ENCODE assay signal across 25 cellular contexts in the genomic region with DNA sequence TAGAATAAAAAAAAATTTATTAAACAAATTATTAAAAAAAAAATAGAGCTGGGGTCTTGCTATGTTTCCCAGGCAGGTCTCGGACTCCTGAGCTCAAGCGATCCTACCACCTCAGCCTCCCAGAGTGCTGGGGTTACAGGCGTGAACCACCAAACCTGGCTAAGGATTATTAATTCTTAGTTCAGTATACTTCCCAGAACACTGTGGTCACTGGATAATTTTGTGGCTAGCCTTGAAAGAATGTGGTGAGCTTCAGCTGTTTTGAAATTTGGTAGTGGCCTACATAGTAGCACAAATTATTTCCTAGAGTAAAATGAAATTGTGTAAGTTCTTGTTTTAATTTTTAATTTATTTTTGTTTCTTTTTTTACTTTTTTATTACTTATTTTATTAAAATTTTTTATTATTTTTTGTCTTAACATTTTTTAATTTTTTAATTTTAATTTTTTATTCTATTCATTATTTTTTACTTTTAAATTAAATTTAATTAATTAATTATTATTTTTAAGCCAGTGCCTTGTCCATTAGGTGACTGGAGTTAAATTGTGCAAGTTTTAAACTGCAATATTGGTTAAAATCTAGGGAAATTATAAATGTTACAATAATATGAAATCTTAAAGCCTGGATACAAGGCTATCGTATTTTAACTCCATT. TPM values are rescaled to one million over a fixed set of nuclear protein-coding genes. Genes with fewer than 3 reads are reported as not detected.
DNase-seq lines count a peak whose midpoint lies in the region; ATAC-seq, FAIRE-seq and TF ChIP-seq lines count a peak whose summit lies in the region.
"Had no signal": no experiment of that assay in that cellular context is flagged by ENCODE, and none has a peak within 500 bp of the region (broad histone marks: within the 10 kb centered on the region; RNA-seq: fewer than 3 reads in every experiment).

No MANE protein-coding gene starts in this region.

- H3K36me3 ChIP-seq in KMS-11 (ENCODE audit: insufficient read depth) (no peaks in the 10 kb centered on the region), astrocyte (ENCODE audit: insufficient read depth, low read length) (no peaks in the 10 kb centered on the region), pancreas (no peaks in the 10 kb centered on the region), A673 (ENCODE audit: insufficient read depth, low read length, poor library complexity, severe bottlenecking) (no peaks in the 10 kb centered on the region), neural progenitor cell (no peaks in the 10 kb centered on the region)
- H3K36me3 ChIP-seq: transverse colon had no signal

- H3K4me2 ChIP-seq in KMS-11 (peak overlapping the region; percentile 20), astrocyte (ENCODE audit: low read length) (no peak overlapping the region), neural progenitor cell (no peak overlapping the region)
- H3K4me2 ChIP-seq: GM23338 had no signal

- intact Hi-C loops in pancreas (cut with DNase I) (loop anchor here in 1 of 3 donors (10.0 kb wide), 1 partner anchor 75 kb away; no protein-coding TSS in a partner anchor), A673 (cut with micrococcal nuclease; ENCODE audit: unreplicated experiment) (no loop called here)

- TF ChIP-seq CTCF in KMS-11 (conservative IDR thresholded peaks at IDR 0.05; ENCODE audit: low read depth, low read length) (no peak), astrocyte (IDR thresholded peaks at IDR 0.05; ENCODE audit: insufficient read depth, low read depth, low read length) (no peak), pancreas (IDR thresholded peaks at IDR 0.05) (no peak), A673 (conservative IDR thresholded peaks at IDR 0.05; ENCODE audit: low read depth, low read length) (no peak), neural progenitor cell (IDR thresholded peaks at IDR 0.05) (no peak)

- no peaks in the 10 kb centered on the region for H3F3A ChIP-seq in neural progenitor cell (ENCODE audit: low read depth)

- no peak overlapping the region for H3K27ac Mint-ChIP-seq in astrocyte (ENCODE audit: unreplicated experiment)
- no peak overlapping the region for H3K27ac Mint-ChIP-seq in neural progenitor cell
- H3K27ac Mint-ChIP-seq: activated T-helper 2 cell treated with anti-CD3 and anti-CD28 coated beads, Interferon-gamma antibody, Interleukin-2, Interleukin-4, amounts not matched to agents 10 μg/mL and 5 μg/mL and 100 μg/mL, durations not matched to agents 14 hours and 24 hours and 36 hours; GM23338 had no signal

- H3K9ac ChIP-seq in KMS-11, result no peak overlapping the region
- no peak overlapping the region for H3K9ac ChIP-seq in astrocyte (ENCODE audit: low read length)
- H3K9ac ChIP-seq in neural progenitor cell, result no peak overlapping the region

- H3K9me3 ChIP-seq in astrocyte (ENCODE audit: insufficient read depth, low read depth, low read length) (no peaks in the 10 kb centered on the region), pancreas (no peaks in the 10 kb centered on the region), A673 (ENCODE audit: low read depth, low read length, poor library complexity, severe bottlenecking) (peaks cover 4% of the 10 kb centered on the region), neural progenitor cell (ENCODE audit: low read depth) (no peaks in the 10 kb centered on the region)
- H3K9me3 ChIP-seq: transverse colon had no signal

- H3K36me3 Mint-ChIP-seq in astrocyte (ENCODE audit: low read depth, unreplicated experiment) (no peaks in the 10 kb centered on the region), neural progenitor cell (no peaks in the 10 kb centered on the region)

- WGBS in pancreas, 2 donors, result 93 to 96% methylated on average over 4 of the region's 4 CpGs

- H4K20me1 ChIP-seq in KMS-11 (ENCODE audit: insufficient read depth) (no peaks in the 10 kb centered on the region), astrocyte (ENCODE audit: insufficient read depth, low read length) (no peaks in the 10 kb centered on the region), neural progenitor cell (ENCODE audit: low read depth) (no peaks in the 10 kb centered on the region)

- H3K79me2 ChIP-seq in KMS-11 (ENCODE audit: insufficient read depth, low read depth) (no peaks in the 10 kb centered on the region), astrocyte (ENCODE audit: insufficient read depth, low read length) (no peaks in the 10 kb centered on the region), neural progenitor cell (ENCODE audit: low read depth) (no peaks in the 10 kb centered on the region)

- no peak for ATAC-seq in pancreas
- no peak for ATAC-seq in GM19351 (IDR thresholded peaks at IDR 0.05; ENCODE audit: unreplicated experiment)
- ATAC-seq: GM23338 had no signal

- H3K27me3 ChIP-seq in KMS-11 (ENCODE audit: insufficient read depth, low read depth), result no peaks in the 10 kb centered on the region
- no peaks in the 10 kb centered on the region for H3K27me3 ChIP-seq in astrocyte (ENCODE audit: insufficient read depth, low read length)
- no peaks in the 10 kb centered on the region for H3K27me3 ChIP-seq in pancreas
- H3K27me3 ChIP-seq in A673 (replicated peaks; ENCODE audit: insufficient read depth, low read depth, low read length, poor library complexity), result no peaks in the 10 kb centered on the region
- no peaks in the 10 kb centered on the region for H3K27me3 ChIP-seq in neural progenitor cell
- H3K27me3 ChIP-seq: transverse colon had no signal

- peak; percentile 32 for DNase-seq in NOMO-1 treated with dmso at 0.1 percent for 144 hours (lab: John Stamatoyannopoulos, UW; ENCODE audit: unreplicated experiment)
- peak; percentile 61 for DNase-seq in astrocyte (ENCODE audit: low read depth)
- no peak for DNase-seq in pancreas
- DNase-seq in A673 (ENCODE audit: low spot score), result no peak
- DNase-seq in neural progenitor cell (ENCODE audit: low spot score), result no peak
- DNase-seq in H4 (ENCODE audit: low spot score), result no peak
- DNase-seq: activated CD4-positive, alpha-beta T cell treated with anti-CD3 and anti-CD28 coated beads, Interleukin-2, amount 50 U/mL, for 4 hours; activated CD8-positive, alpha-beta memory T cell treated with anti-CD3 and anti-CD28 coated beads, Interleukin-2, amount 50 U/mL, for 48 hours; activated naive CD8-positive, alpha-beta T cell treated with anti-CD3 and anti-CD28 coated beads for 36 hours; DMS79; kidney glomerular epithelial cell; NCI-H1105 treated with DMSO at 0.1 percent for 48 hours; NCI-H2029 treated with DMSO at 0.1 percent for 48 hours; NCI-H345; NK-92 treated with Interleukin-12 subunit alpha and Interleukin-12 subunit beta, amount 100 ng/mL, for 24 hours; SHP77; stimulated activated CD4-positive, alpha-beta T cell treated with anti-CD3 and anti-CD28 coated beads, Interleukin-12 subunit alpha, Interleukin-12 subunit beta, amount 100 ng/mL, for 4 hours; transverse colon had no signal

- peaks cover 1% of the 10 kb centered on the region for H3K9me3 Mint-ChIP-seq in astrocyte (ENCODE audit: unreplicated experiment)
- H3K9me3 Mint-ChIP-seq in neural progenitor cell, result no peaks in the 10 kb centered on the region
- H3K9me3 Mint-ChIP-seq: GM23338 had no signal

- no peak overlapping the region for H3K27ac ChIP-seq in KMS-11
- no peak overlapping the region for H3K27ac ChIP-seq in astrocyte (ENCODE audit: low read depth, low read length)
- H3K27ac ChIP-seq in pancreas, result no peak overlapping the region
- no peak overlapping the region for H3K27ac ChIP-seq in A673 (ENCODE audit: low read depth, low read length, poor library complexity, severe bottlenecking)
- no peak overlapping the region for H3K27ac ChIP-seq in neural progenitor cell
- H3K27ac ChIP-seq: coronary artery, transverse colon had no signal

- no TSS peak for BruUV-seq in A673 (replicated peaks; lab: Mats Ljungman, UMichigan)

- H3K4me1 ChIP-seq in KMS-11 (ENCODE audit: low read depth, poor library complexity, severe bottlenecking) (peaks cover 40% of the 10 kb centered on the region), astrocyte (ENCODE audit: insufficient read depth, low read length) (no peaks in the 10 kb centered on the region), pancreas (peaks cover 0 to 10% (median 6%) of the 10 kb centered on the region in 3 donors), A673 (ENCODE audit: insufficient read depth, low read length, poor library complexity, severe bottlenecking) (peaks cover 3% of the 10 kb centered on the region), neural progenitor cell (peaks cover 13% of the 10 kb centered on the region)

- no peak overlapping the region for H2AFZ ChIP-seq in KMS-11 (ENCODE audit: low read depth)
- no peak overlapping the region for H2AFZ ChIP-seq in astrocyte (ENCODE audit: low read depth, low read length)
- no peak overlapping the region for H2AFZ ChIP-seq in neural progenitor cell (replicated peaks)
- H2AFZ ChIP-seq: GM23338 had no signal

- H3K27me3 Mint-ChIP-seq in astrocyte (ENCODE audit: low read depth, unreplicated experiment) (no peaks in the 10 kb centered on the region), neural progenitor cell (ENCODE audit: insufficient read depth, low read depth) (peaks cover 5% of the 10 kb centered on the region)

- H3K4me3 ChIP-seq in KMS-11 (IDR thresholded peaks at IDR 0.05; ENCODE audit: insufficient read depth, low read depth, low read length), result no peak overlapping the region
- H3K4me3 ChIP-seq in astrocyte (ENCODE audit: insufficient read depth, low read depth, low read length), result no peak overlapping the region
- H3K4me3 ChIP-seq in pancreas, result no peak overlapping the region
- H3K4me3 ChIP-seq in A673 (ENCODE audit: low read depth, low read length, poor library complexity, severe bottlenecking), result no peak overlapping the region
- H3K4me3 ChIP-seq in neural progenitor cell, result no peak overlapping the region
- H3K4me3 ChIP-seq: coronary artery, GM23338, transverse colon had no signal

- H3K4me3 Mint-ChIP-seq in astrocyte (ENCODE audit: unreplicated experiment) (no peak overlapping the region), neural progenitor cell (no peak overlapping the region)
- H3K4me3 Mint-ChIP-seq: activated naive CD8-positive, alpha-beta T cell treated with anti-CD3 and anti-CD28 coated beads for 36 hours; GM23338; stimulated activated naive CD8-positive, alpha-beta T cell treated with anti-CD3 and anti-CD28 coated beads, Interleukin-15, Interleukin-2, amounts not matched to agents 100 ng/mL and 50 ng/mL, for 24 hours had no signal

- H3K4me1 Mint-ChIP-seq in astrocyte (ENCODE audit: low read depth, unreplicated experiment) (peaks cover 10% of the 10 kb centered on the region), neural progenitor cell (peaks cover 10% of the 10 kb centered on the region)

- POLR2A ChIA-PET in A673 (lab: Charles Lee; ENCODE audit: low non-redundant PET), result no interaction called here

- FAIRE-seq in astrocyte (lab: Jason Lieb, UNC), result no peak
- FAIRE-seq in pancreas (lab: Jason Lieb, UNC), result peak; percentile 91
- FAIRE-seq: GM19239 had no signal

- CTCF ChIA-PET in A673 (lab: Charles Lee), result no interaction called here

RNA-seq across cellular contexts. Expression of gene ARRDC3, which starts 23.0 kb away (rescaled TPM):
- total RNA-seq in astrocyte (73.1 and 94.7 TPM in 2 replicates), pancreas (10 to 100 TPM; 11.4 to 79.6 (median 24.9) TPM), A673 (2021) (41.3 and 46.3 TPM in 2 replicates), neural progenitor cell (ENCODE audit: low replicate concordance) (79.3 and 126 TPM in 2 replicates)
- 1 to 10 TPM; 7.3 to 8.5 TPM for polyA plus RNA-seq in pancreas
- 50.6 and 53.5 TPM in 2 replicates for total RNA-seq in H4 (2014; rRNA removed; shearing (Covaris generic))

Comparison
In these comparisons a context has a peak if more than half of its experiments do, and no peak if none do; other contexts are left out.
1. DNase-seq: peak in NOMO-1 treated with dmso at 0.1 percent for 144 hours (single experiment) and astrocyte (single experiment); none in pancreas (0 of 6), A673 (single experiment), neural progenitor cell (single experiment) and H4 (single experiment).